8 cellular contexts compared by ENCODE assay signal in genomic region chr6:83221886-83222479, GRCh38. TPM values are rescaled to one million over a fixed set of nuclear protein-coding genes. Genes with fewer than 3 reads are reported as not detected.
DNase-seq lines count a peak whose midpoint lies in the region; FAIRE-seq and TF ChIP-seq lines count a peak whose summit lies in the region.

No MANE protein-coding gene starts in this region.

- no peak for TF ChIP-seq EP300 in Ishikawa (IDR thresholded peaks at IDR 0.05; ENCODE audit: borderline replicate concordance)

- peak overlapping the region; percentile 27 for H3K27ac ChIP-seq in smooth muscle cell (ENCODE audit: low read depth)

- 52% methylated on average over 3 of the region's 3 CpGs for WGBS in smooth muscle cell (ENCODE audit: low lambda C conversion rate)

- peak; percentile 59 for TF ChIP-seq RAD21 in Ishikawa (IDR thresholded peaks at IDR 0.05; ENCODE audit: low read depth)

- no peak overlapping the region for H3K9ac ChIP-seq in smooth muscle cell (ENCODE audit: low read depth)

- H3K4me3 ChIP-seq in fibroblast of the aortic adventitia (ENCODE audit: low read depth, low read length) (no peak overlapping the region), smooth muscle cell (no peak overlapping the region)

- H4K20me1 ChIP-seq in smooth muscle cell (ENCODE audit: low read depth): no peaks in the 10 kb centered on the region

- no peak overlapping the region for H2AFZ ChIP-seq in smooth muscle cell (ENCODE audit: low read depth)

- no peaks in the 10 kb centered on the region for H3K4me1 ChIP-seq in smooth muscle cell (ENCODE audit: low read depth)

- H3K36me3 ChIP-seq in smooth muscle cell (ENCODE audit: low read depth): no peaks in the 10 kb centered on the region

- peak; percentile 49 for FAIRE-seq in RCC 7860 (lab: Jason Lieb, UNC)

- peak overlapping the region; percentile 29 for H3K4me2 ChIP-seq in smooth muscle cell

- no peaks in the 10 kb centered on the region for H3K9me3 ChIP-seq in smooth muscle cell (replicated peaks; ENCODE audit: low read depth)

- H3K79me2 ChIP-seq in smooth muscle cell (ENCODE audit: low read depth): no peaks in the 10 kb centered on the region

- no peaks in the 10 kb centered on the region for H3F3A ChIP-seq in smooth muscle cell (ENCODE audit: low read depth)

- H3K27me3 ChIP-seq in smooth muscle cell (ENCODE audit: low read depth): no peaks in the 10 kb centered on the region

- peak; percentile 47 for TF ChIP-seq CTCF in fibroblast of the aortic adventitia (IDR thresholded peaks at IDR 0.05; ENCODE audit: insufficient read depth, low read length)
- TF ChIP-seq CTCF in smooth muscle cell (IDR thresholded peaks at IDR 0.05; ENCODE audit: borderline replicate concordance, insufficient read depth, poor library complexity, severe bottlenecking): peak; percentile 58

- peak; percentile 30 for DNase-seq in NCI-H2196 (lab: John Stamatoyannopoulos, UW; ENCODE audit: unreplicated experiment)
- DNase-seq in NCI-H2196 treated with DMSO at 0.1 percent for 48 hours (lab: John Stamatoyannopoulos, UW; ENCODE audit: unreplicated experiment): no peak
- no peak for DNase-seq in RCC 7860 (ENCODE audit: low spot score)
- peak; percentile 77 for DNase-seq in fibroblast of the aortic adventitia (ENCODE audit: low read depth)
- no peak for DNase-seq in smooth muscle cell (lab: John Stamatoyannopoulos, UW; ENCODE audit: unreplicated experiment)
- no peak for DNase-seq in germinal center (ENCODE audit: low spot score)
- no peak for DNase-seq in islet precursor cell

TF ChIP-seq in Ishikawa, 13 proteins besides CTCF, POLR2A, EP300 and RAD21:
- TF ChIP-seq YY1 (IDR thresholded peaks at IDR 0.05; ENCODE audit: low read depth): no peak
- TF ChIP-seq TAF1 (IDR thresholded peaks at IDR 0.05; ENCODE audit: low read depth): no peak
- TF ChIP-seq FOXM1 (IDR thresholded peaks at IDR 0.05; ENCODE audit: borderline replicate concordance, low read depth): no peak
- TF ChIP-seq TEAD4 (IDR thresholded peaks at IDR 0.05): no peak
- no peak for TF ChIP-seq NFIC (IDR thresholded peaks at IDR 0.05)
- no peak for TF ChIP-seq MAX (IDR thresholded peaks at IDR 0.05)
- TF ChIP-seq ZBTB7A (IDR thresholded peaks at IDR 0.05; ENCODE audit: low read depth): no peak
- TF ChIP-seq REST (IDR thresholded peaks at IDR 0.05; ENCODE audit: low read depth): no peak
- no peak for TF ChIP-seq USF1 (IDR thresholded peaks at IDR 0.05)
- no peak for TF ChIP-seq CREB1 (IDR thresholded peaks at IDR 0.05; ENCODE audit: low read depth)
- TF ChIP-seq TCF12 (IDR thresholded peaks at IDR 0.05; ENCODE audit: low read depth): no peak

RNA-seq across cellular contexts. Expression of gene RWDD2A, which starts 28.8 kb away (rescaled TPM):
- 4.2 and 5.0 TPM in 2 replicates for total RNA-seq in fibroblast of the aortic adventitia (ENCODE audit: low replicate concordance)
- 4.2 and 6.9 TPM in 2 replicates for total RNA-seq in smooth muscle cell
- 3.6 and 4.6 TPM in 2 replicates for polyA plus RNA-seq in smooth muscle cell

RNA-seq across cellular contexts. Expression of gene PGM3, which starts 28.9 kb away (rescaled TPM):
- total RNA-seq in fibroblast of the aortic adventitia (ENCODE audit: low replicate concordance) (30.9 and 87.8 TPM in 2 replicates), smooth muscle cell (173 and 206 TPM in 2 replicates)
- 139 and 163 TPM in 2 replicates for polyA plus RNA-seq in smooth muscle cell

Comparison
In these comparisons a context has a peak if more than half of its experiments do, and no peak if none do; other contexts are left out.
1. DNase-seq: peak in NCI-H2196 (single experiment) and fibroblast of the aortic adventitia (single experiment); none in NCI-H2196 treated with DMSO at 0.1 percent for 48 hours (single experiment), RCC 7860 (single experiment), smooth muscle cell (single experiment), germinal center (single experiment) and islet precursor cell (single experiment).